Comparison of ENCODE assay signal across 15 cellular contexts in the genomic region with DNA sequence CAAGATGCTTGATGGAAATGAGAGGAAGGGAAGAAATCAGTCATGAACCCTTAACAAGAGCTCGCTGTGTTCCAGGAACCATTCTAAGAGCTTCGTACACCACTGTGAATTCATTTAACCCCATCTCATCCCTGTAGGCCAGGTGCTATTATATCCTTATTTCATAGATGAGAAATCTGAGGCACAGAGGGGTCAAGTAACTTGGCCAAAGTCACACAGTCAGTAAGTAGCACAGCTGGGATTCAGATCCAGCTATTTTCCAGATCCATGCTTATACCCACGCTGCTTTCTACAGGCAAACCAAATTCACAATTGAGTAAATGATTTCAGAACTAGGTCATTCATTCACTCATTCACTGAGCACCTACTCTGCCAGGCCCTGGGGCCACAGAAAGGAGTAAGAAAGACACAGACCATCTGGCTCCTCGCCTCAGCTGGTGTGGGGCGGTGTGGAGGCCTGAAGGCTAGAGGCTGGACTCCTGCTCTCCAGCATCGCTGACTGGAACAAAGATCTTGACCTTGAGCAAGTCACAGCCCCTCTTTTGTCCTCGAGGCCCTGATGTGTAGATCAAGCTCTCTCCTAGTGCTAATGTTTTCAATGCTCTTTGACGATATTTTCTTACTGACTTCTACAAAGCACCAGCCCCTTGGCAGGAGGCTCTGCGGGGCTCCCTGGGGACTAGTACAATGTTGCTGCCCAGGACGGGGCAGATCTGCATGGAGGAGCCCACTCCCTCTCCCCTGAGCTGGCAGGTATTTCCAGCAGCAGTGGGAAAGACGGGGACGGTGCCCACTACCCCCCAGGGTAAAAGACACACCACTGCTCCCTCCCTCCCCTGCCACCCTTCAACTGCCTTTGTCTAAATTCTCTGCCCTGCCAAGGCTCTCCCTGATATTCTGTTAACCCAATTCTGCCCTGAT. TPM values are rescaled to one million over a fixed set of nuclear protein-coding genes. Genes with fewer than 3 reads are reported as not detected.
DNase-seq lines count a peak whose midpoint lies in the region; ATAC-seq and TF ChIP-seq lines count a peak whose summit lies in the region.
"Had no signal": no experiment of that assay in that cellular context is flagged by ENCODE, and none has a peak within 500 bp of the region (broad histone marks: within the 10 kb centered on the region; RNA-seq: fewer than 3 reads in every experiment).

No MANE protein-coding gene starts in this region.

- POLR2A ChIA-PET in IMR-90 (lab: Charles Lee; ENCODE audit: unreplicated experiment), result no interaction called here

- dilution Hi-C loops in IMR-90 (cut with HindIII; ENCODE audit: low sequenced_read_pairs, unreplicated experiment), result no loop called here

- H3K36me3 ChIP-seq in IMR-90 (ENCODE audit: control insufficient read depth, insufficient read depth, low read length), result peaks cover 4% of the 10 kb centered on the region

- no peak overlapping the region for H3K4me3 ChIP-seq in IMR-90 (ENCODE audit: insufficient read depth, low read depth, low read length)

- DNase-seq in NCI-H2107 treated with DMSO at 0.1 percent for 48 hours (lab: John Stamatoyannopoulos, UW; ENCODE audit: unreplicated experiment) (peak; percentile 17), NCI-H2107 (lab: John Stamatoyannopoulos, UW) (no peak), IMR-90 (no peak), chondrocyte (ENCODE audit: low spot score) (no peak), sciatic nerve (ENCODE audit: low spot score) (peak; percentile 31), NCI-H748 treated with DMSO at 0.1 percent for 48 hours (lab: John Stamatoyannopoulos, UW) (no peak)
- no peak for DNase-seq in activated T-cell treated with anti-CD3 and anti-CD28 coated beads, Interleukin-2, amount 50 U/mL, for 1 hour
- DNase-seq: DMS79 treated with DMSO at 0.1 percent for 48 hours, MM.1S, NCI-H1105, NCI-H1930, NCI-H345, Right ventricle myocardium superior had no signal

- TF ChIP-seq POLR2A in IMR-90 (IDR thresholded peaks at IDR 0.05; ENCODE audit: low read depth, low read length), result no peak

- no peak overlapping the region for H2AK9ac ChIP-seq in IMR-90 (replicated peaks; ENCODE audit: low read depth, low read length, poor library complexity)

- H2BK5ac ChIP-seq in IMR-90 (ENCODE audit: low read depth, low read length, poor library complexity, severe bottlenecking), result no peak overlapping the region

- peaks cover 8% of the 10 kb centered on the region; the same call in 1 of the 2 replicates for H4K20me1 ChIP-seq in IMR-90 (ENCODE audit: insufficient read depth, low read length)

- H3K27ac ChIP-seq in IMR-90 (ENCODE audit: insufficient read depth, low read length), result no peak overlapping the region

- intact Hi-C loops in IMR-90 (cut with micrococcal nuclease), result no loop called here
- intact Hi-C loops in sciatic nerve (cut with DNase I), result no loop called here

- H3K9me3 ChIP-seq in IMR-90 (ENCODE audit: control insufficient read depth, insufficient read depth, low read length), result peaks cover 2% of the 10 kb centered on the region; the same call in 1 of the 2 replicates

- peaks cover 0 to 31% of the 10 kb centered on the region in 2 experiments; a peak in 2 of 4 replicates for H3K79me1 ChIP-seq in IMR-90 (ENCODE audit: low read depth in 1 of 2, low read length in 2 of 2)

- no peak overlapping the region for H3K23ac ChIP-seq in IMR-90 (ENCODE audit: low read depth, low read length)

- H3K4me2 ChIP-seq in IMR-90 (ENCODE audit: low read depth, low read length), result no peak overlapping the region

- no peak overlapping the region for H4K5ac ChIP-seq in IMR-90 (ENCODE audit: low read depth, low read length)

- H2AFZ ChIP-seq in IMR-90 (replicated peaks; ENCODE audit: low read length, poor library complexity), result no peak overlapping the region

- H3K4ac ChIP-seq in IMR-90 (ENCODE audit: low read depth, low read length), result 0 out of 2 replicates have a peak overlapping the region, but pooled peaks have one; percentile 3

- no peak overlapping the region for H4K8ac ChIP-seq in IMR-90 (ENCODE audit: low read depth in 2 of 2, low read length in 2 of 2)

- H3K27ac Mint-ChIP-seq in chondrocyte (ENCODE audit: unreplicated experiment), result peak overlapping the region; percentile 87

- H3K56ac ChIP-seq in IMR-90 (ENCODE audit: extremely low read depth, insufficient read depth, low read length), result no peak overlapping the region

- H3K14ac ChIP-seq in IMR-90 (replicated peaks; ENCODE audit: low read depth, low read length), result no peak overlapping the region

- CTCF ChIA-PET in IMR-90 (lab: Yijun Ruan, JAX), result no interaction called here

- H4K91ac ChIP-seq in IMR-90 (ENCODE audit: insufficient read depth, low read depth, low read length), result no peak overlapping the region

- H3K9me1 ChIP-seq in IMR-90 (ENCODE audit: insufficient read depth, low read length), result peaks cover 42% of the 10 kb centered on the region

- in situ Hi-C loops in IMR-90 (cut with MboI; ENCODE audit: low sequenced_read_pairs), result loop anchor here (25.0 kb wide), 2 partner anchors 88 to 987 kb away; a partner anchor contains a TSS

- ATAC-seq in IMR-90 (ENCODE audit: low read depth) (no peak), sciatic nerve (no peak), HG03439 (IDR thresholded peaks at IDR 0.05; ENCODE audit: unreplicated experiment) (no peak)
- ATAC-seq: SK-N-SH treated with all-trans-retinoic acid at 6 μM for 48 hours had no signal

- H3K4me1 Mint-ChIP-seq in chondrocyte (ENCODE audit: low read depth), result peaks cover 82% of the 10 kb centered on the region

- 70% methylated on average over 2 of the region's 12 CpGs; no CpG with 5 or more reads in 1 of the 2 experiments for WGBS in IMR-90 (ENCODE audit: extremely low coverage in 2 of 2, insufficient read length in 1 of 2), 2 experiments

- peak overlapping the region; percentile 44; the same call in 1 of the 2 replicates for H2AK5ac ChIP-seq in IMR-90 (ENCODE audit: low read depth, low read length)

- H3K27me3 ChIP-seq in IMR-90 (ENCODE audit: control insufficient read depth, insufficient read depth, low read length), result no peaks in the 10 kb centered on the region

- peaks cover 15% of the 10 kb centered on the region for H3K36me3 Mint-ChIP-seq in chondrocyte (ENCODE audit: low read depth)

- H3K4me1 ChIP-seq in IMR-90 (ENCODE audit: control insufficient read depth, insufficient read depth, low read length), result peaks cover 31% of the 10 kb centered on the region

- H2BK15ac ChIP-seq in IMR-90 (ENCODE audit: low read depth, low read length), result no peak overlapping the region

- H3K4me3 Mint-ChIP-seq in chondrocyte (ENCODE audit: unreplicated experiment), result no peak overlapping the region

- no peak overlapping the region for H3K9ac ChIP-seq in IMR-90 (ENCODE audit: low read depth, low read length)

- TF ChIP-seq CTCF in IMR-90 (conservative IDR thresholded peaks at IDR 0.05; ENCODE audit: low read depth, low read length), result no peak
- TF ChIP-seq CTCF in chondrocyte (IDR thresholded peaks at IDR 0.05), result no peak

- BruUV-seq in IMR-90 (replicated peaks; lab: Mats Ljungman, UMichigan), result no TSS peak

- peak overlapping the region; percentile 21; the same call in 1 of the 2 replicates for H2BK20ac ChIP-seq in IMR-90 (ENCODE audit: low read depth, low read length)

- TF ChIP-seq RAD21 in IMR-90 (IDR thresholded peaks at IDR 0.05; ENCODE audit: low read length), result no peak

- H3K18ac ChIP-seq in IMR-90 (ENCODE audit: low read depth, low read length), result no peak overlapping the region

- no peaks in the 10 kb centered on the region for H3K27me3 Mint-ChIP-seq in chondrocyte (ENCODE audit: low read depth)

- H2BK120ac ChIP-seq in IMR-90 (ENCODE audit: low read depth, low read length), result 0 out of 2 replicates have a peak overlapping the region, but pooled peaks have one; percentile 1

- peaks cover 3% of the 10 kb centered on the region for H3K9me3 Mint-ChIP-seq in chondrocyte (ENCODE audit: low read depth)

TF ChIP-seq in IMR-90, 13 proteins besides CTCF, POLR2A, EP300 and RAD21:
- TF ChIP-seq RCOR1 (IDR thresholded peaks at IDR 0.05; ENCODE audit: insufficient replicate concordance, low read length) (no peak), MAZ (IDR thresholded peaks at IDR 0.05; ENCODE audit: borderline replicate concordance, low read depth, low read length) (no peak), MXI1 (IDR thresholded peaks at IDR 0.05; ENCODE audit: borderline replicate concordance, low read depth, low read length) (no peak), MAFK (IDR thresholded peaks at IDR 0.05; ENCODE audit: low read depth, low read length) (no peak), CEBPB (IDR thresholded peaks at IDR 0.05; ENCODE audit: low read depth, low read length) (no peak), SMC3 (IDR thresholded peaks at IDR 0.05; ENCODE audit: low read depth, low read length) (no peak), BHLHE40 (IDR thresholded peaks at IDR 0.05; ENCODE audit: low read depth, low read length) (no peak), NFE2L2 (IDR thresholded peaks at IDR 0.05; ENCODE audit: low read depth, low read length) (no peak), RFX5 (IDR thresholded peaks at IDR 0.05; ENCODE audit: low read depth, low read length) (no peak), CHD1 (IDR thresholded peaks at IDR 0.05; ENCODE audit: low read depth, low read length) (no peak), FOS (IDR thresholded peaks at IDR 0.05; ENCODE audit: low read depth, low read length) (no peak)
- TF ChIP-seq, protein P1, sequence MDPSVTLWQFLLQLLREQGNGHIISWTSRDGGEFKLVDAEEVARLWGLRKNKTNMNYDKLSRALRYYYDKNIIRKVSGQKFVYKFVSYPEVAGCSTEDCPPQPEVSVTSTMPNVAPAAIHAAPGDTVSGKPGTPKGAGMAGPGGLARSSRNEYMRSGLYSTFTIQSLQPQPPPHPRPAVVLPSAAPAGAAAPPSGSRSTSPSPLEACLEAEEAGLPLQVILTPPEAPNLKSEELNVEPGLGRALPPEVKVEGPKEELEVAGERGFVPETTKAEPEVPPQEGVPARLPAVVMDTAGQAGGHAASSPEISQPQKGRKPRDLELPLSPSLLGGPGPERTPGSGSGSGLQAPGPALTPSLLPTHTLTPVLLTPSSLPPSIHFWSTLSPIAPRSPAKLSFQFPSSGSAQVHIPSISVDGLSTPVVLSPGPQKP (IDR thresholded peaks at IDR 0.05; ENCODE audit: borderline replicate concordance, low read depth, low read length), result no peak
- TF ChIP-seq, protein P2, sequence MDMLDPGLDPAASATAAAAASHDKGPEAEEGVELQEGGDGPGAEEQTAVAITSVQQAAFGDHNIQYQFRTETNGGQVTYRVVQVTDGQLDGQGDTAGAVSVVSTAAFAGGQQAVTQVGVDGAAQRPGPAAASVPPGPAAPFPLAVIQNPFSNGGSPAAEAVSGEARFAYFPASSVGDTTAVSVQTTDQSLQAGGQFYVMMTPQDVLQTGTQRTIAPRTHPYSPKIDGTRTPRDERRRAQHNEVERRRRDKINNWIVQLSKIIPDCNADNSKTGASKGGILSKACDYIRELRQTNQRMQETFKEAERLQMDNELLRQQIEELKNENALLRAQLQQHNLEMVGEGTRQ (IDR thresholded peaks at IDR 0.05; ENCODE audit: low read depth, low read length), result no peak

RNA-seq across cellular contexts. Expression of a gene that starts 26.5 kb away (rescaled TPM):
- total RNA-seq in IMR-90 (2012; rRNA removed) (18.9 and 19.4 TPM in 2 replicates), chondrocyte (44.6 to 151 TPM (median 46.6 TPM) in 3 replicates), sciatic nerve (9.1 TPM)
- 43.9 and 46.6 TPM in 2 replicates for polyA plus RNA-seq in IMR-90 (2012; rRNA removed)
- 19.1 and 50.3 TPM in 2 replicates for polyA plus RNA-seq in IMR-90 (2012; cell fraction: cytosol; rRNA removed)
- 35.5 and 93.9 TPM in 2 replicates for polyA plus RNA-seq in IMR-90 (2012; cell fraction: nucleus; rRNA removed; ENCODE audit: low replicate concordance)

Comparison
In these comparisons a context has a peak if more than half of its experiments do, and no peak if none do; other contexts are left out.
1. DNase-seq: peak in NCI-H2107 treated with DMSO at 0.1 percent for 48 hours (single experiment) and sciatic nerve (single experiment); none in NCI-H2107 (single experiment), IMR-90 (single experiment), chondrocyte (single experiment), activated T-cell treated with anti-CD3 and anti-CD28 coated beads, Interleukin-2, amount 50 U/mL, for 1 hour (single experiment) and NCI-H748 treated with DMSO at 0.1 percent for 48 hours (single experiment).